11 cellular contexts compared by ENCODE assay signal in the genomic region with DNA sequence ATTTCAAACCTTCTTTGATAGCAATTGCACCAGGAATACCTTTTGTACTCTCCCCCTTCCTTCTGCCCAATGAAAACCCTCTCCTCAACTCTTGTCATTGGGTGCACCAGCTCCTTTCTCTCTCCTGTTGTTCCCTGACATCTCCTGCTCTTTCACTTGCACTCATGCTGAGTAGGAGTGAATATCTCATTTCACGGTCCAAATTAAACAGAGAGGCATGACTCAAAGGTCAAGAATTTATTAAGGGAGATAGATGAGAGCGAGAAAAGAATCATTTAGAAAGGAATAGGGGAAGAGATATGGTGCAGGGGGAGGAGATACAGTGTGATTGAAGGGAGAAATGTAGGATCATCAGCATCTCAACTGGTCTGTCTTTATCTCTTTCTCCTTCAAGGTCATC. TPM values are rescaled to one million over a fixed set of nuclear protein-coding genes. Genes with fewer than 3 reads are reported as not detected.
A peak's percentile ranks its signal among the peaks of the same experiment; 100 is the strongest.
DNase-seq lines count a peak whose midpoint lies in the region; ATAC-seq and TF ChIP-seq lines count a peak whose summit lies in the region.
"Had no signal": no experiment of that assay in that cellular context is flagged by ENCODE, and none has a peak within 500 bp of the region (broad histone marks: within the 10 kb centered on the region; RNA-seq: fewer than 3 reads in every experiment).

No MANE protein-coding gene starts in this region.

- POLR2A ChIA-PET in PC-3 (lab: Charles Lee; ENCODE audit: unreplicated experiment), result no interaction called here
- POLR2A ChIA-PET in naive thymus-derived CD8-positive, alpha-beta T cell (lab: Charles Lee), result no interaction called here

- no peaks in the 10 kb centered on the region for H3K9me3 ChIP-seq in PC-3 (ENCODE audit: low read length)
- H3K9me3 ChIP-seq: colonic mucosa, prostate gland had no signal

- H3K27me3 Mint-ChIP-seq in naive thymus-derived CD8-positive, alpha-beta T cell, result no peaks in the 10 kb centered on the region

- H3K36me3 ChIP-seq in PC-3 (ENCODE audit: low read depth, low read length), result no peaks in the 10 kb centered on the region
- H3K36me3 ChIP-seq: colonic mucosa, prostate gland had no signal

- H3K4me3 ChIP-seq in PC-3 (ENCODE audit: low read length) (no peak overlapping the region), choroid plexus epithelial cell (ENCODE audit: low read depth, low read length) (no peak overlapping the region), coronary artery (no peak overlapping the region)
- H3K4me3 ChIP-seq: colonic mucosa, prostate gland had no signal

- H3F3A ChIP-seq in PC-3 (ENCODE audit: low read length, unreplicated experiment), result no peaks in the 10 kb centered on the region

- peaks cover 4% of the 10 kb centered on the region; the same call in 1 of the 2 replicates for H3K27me3 ChIP-seq in PC-3 (ENCODE audit: low read length)
- H3K27me3 ChIP-seq: colonic mucosa had no signal

- DNase-seq in DMS53 treated with DMSO at 0.1 percent for 48 hours (lab: John Stamatoyannopoulos, UW; ENCODE audit: unreplicated experiment) (peak; percentile 9), PC-3 (no peak), choroid plexus epithelial cell (ENCODE audit: low read depth) (peak; percentile 50), coronary artery (ENCODE audit: low spot score) (no peak)
- no peak for DNase-seq in naive thymus-derived CD8-positive, alpha-beta T cell
- no peak for DNase-seq in activated effector memory CD4-positive, alpha-beta T cell treated with anti-CD3 and anti-CD28 coated beads, Interleukin-2, amount 50 U/mL, for 16 hours
- DNase-seq: colonic mucosa, NCI-H2029 treated with DMSO at 0.1 percent for 48 hours, substantia nigra had no signal

- ATAC-seq in PC-3 (peak; percentile 64), HG02852 (IDR thresholded peaks at IDR 0.05; ENCODE audit: unreplicated experiment) (no peak)
- ATAC-seq in naive thymus-derived CD8-positive, alpha-beta T cell, result no peak

- intact Hi-C loops in PC-3 (cut with micrococcal nuclease), result loop anchor here (2.0 kb wide), 1 partner anchor 54 kb away; no protein-coding TSS in a partner anchor

- no peaks in the 10 kb centered on the region for H3K9me2 ChIP-seq in PC-3 (replicated peaks; ENCODE audit: low read length)

- H3K27ac Mint-ChIP-seq in naive thymus-derived CD8-positive, alpha-beta T cell, result peak overlapping the region in 7 of 10 donors; percentile 1 to 78 (median 58)

- no TSS peak for BruUV-seq in PC-3 (replicated peaks; lab: Mats Ljungman, UMichigan)

- peaks cover 19 to 70% (median 47%) of the 10 kb centered on the region in 3 donors for H3K36me3 Mint-ChIP-seq in naive thymus-derived CD8-positive, alpha-beta T cell

- no peaks in the 10 kb centered on the region for H3K4me1 ChIP-seq in PC-3 (ENCODE audit: insufficient read depth, low read length)
- H3K4me1 ChIP-seq: colonic mucosa, prostate gland had no signal

- H3K79me2 ChIP-seq in PC-3 (ENCODE audit: low read length), result no peaks in the 10 kb centered on the region

- TF ChIP-seq CTCF in PC-3 (conservative IDR thresholded peaks at IDR 0.05; ENCODE audit: low read depth, low read length) (no peak), choroid plexus epithelial cell (conservative IDR thresholded peaks at IDR 0.05; ENCODE audit: low read depth, low read length) (no peak), coronary artery (IDR thresholded peaks at IDR 0.05) (no peak)

- no peak overlapping the region for H2AFZ ChIP-seq in PC-3 (ENCODE audit: low read length)

- H3K9ac ChIP-seq in PC-3 (ENCODE audit: low read length), result no peak overlapping the region

- no peak overlapping the region for H3K27ac ChIP-seq in PC-3 (ENCODE audit: low read length)
- no peak overlapping the region for H3K27ac ChIP-seq in coronary artery
- H3K27ac ChIP-seq: colonic mucosa, prostate gland had no signal

- H3K4me1 Mint-ChIP-seq in naive thymus-derived CD8-positive, alpha-beta T cell, result peaks cover 5 to 68% (median 27%) of the 10 kb centered on the region in 4 donors

- CTCF ChIA-PET in PC-3 (lab: Charles Lee), result no interaction called here

- H3K4me3 Mint-ChIP-seq in naive thymus-derived CD8-positive, alpha-beta T cell, result no peak overlapping the region

- H4K20me1 ChIP-seq in PC-3 (ENCODE audit: low read length), result no peaks in the 10 kb centered on the region

- no peaks in the 10 kb centered on the region for H3K9me3 Mint-ChIP-seq in naive thymus-derived CD8-positive, alpha-beta T cell

- H3K4me2 ChIP-seq in PC-3 (ENCODE audit: low read length), result no peak overlapping the region

RNA-seq across cellular contexts. Expression of a gene that starts 22.1 kb away (rescaled TPM):
- total RNA-seq in PC-3 (2014; rRNA removed), result not detected in 2 replicates
- under 1 TPM; 0.86 to 0.93 TPM for total RNA-seq in naive thymus-derived CD8-positive, alpha-beta T cell
- polyA plus RNA-seq in naive thymus-derived CD8-positive, alpha-beta T cell, result under 1 TPM in 1 of 3 donors, not detected in 2; 0.60 TPM

RNA-seq across cellular contexts. Expression of a gene that starts 44.7 kb away (rescaled TPM):
- 0.98 and 1.3 TPM in 2 replicates for total RNA-seq in PC-3 (2014; rRNA removed)
- total RNA-seq in naive thymus-derived CD8-positive, alpha-beta T cell, result 10 to 100 TPM; 83.4 to 89.8 TPM
- 10 to 100 TPM; 49.2 to 55.2 (median 53.5) TPM for polyA plus RNA-seq in naive thymus-derived CD8-positive, alpha-beta T cell

Comparison
In these comparisons a context has a peak if more than half of its experiments do, and no peak if none do; other contexts are left out.
1. DNase-seq: peak in DMS53 treated with DMSO at 0.1 percent for 48 hours (single experiment) and choroid plexus epithelial cell (single experiment); none in PC-3 (single experiment), naive thymus-derived CD8-positive, alpha-beta T cell (0 of 10), coronary artery (single experiment) and activated effector memory CD4-positive, alpha-beta T cell treated with anti-CD3 and anti-CD28 coated beads, Interleukin-2, amount 50 U/mL, for 16 hours (single experiment).
2. RNA of a gene that starts 44.7 kb away (total RNA-seq): 83.4 to 89.8 TPM in naive thymus-derived CD8-positive, alpha-beta T cell; 0.98 to 1.3 TPM in PC-3; every median in the first group is over 10 times any median in the second.